ENCODE assay signal across 8 cellular contexts in the genomic region with DNA sequence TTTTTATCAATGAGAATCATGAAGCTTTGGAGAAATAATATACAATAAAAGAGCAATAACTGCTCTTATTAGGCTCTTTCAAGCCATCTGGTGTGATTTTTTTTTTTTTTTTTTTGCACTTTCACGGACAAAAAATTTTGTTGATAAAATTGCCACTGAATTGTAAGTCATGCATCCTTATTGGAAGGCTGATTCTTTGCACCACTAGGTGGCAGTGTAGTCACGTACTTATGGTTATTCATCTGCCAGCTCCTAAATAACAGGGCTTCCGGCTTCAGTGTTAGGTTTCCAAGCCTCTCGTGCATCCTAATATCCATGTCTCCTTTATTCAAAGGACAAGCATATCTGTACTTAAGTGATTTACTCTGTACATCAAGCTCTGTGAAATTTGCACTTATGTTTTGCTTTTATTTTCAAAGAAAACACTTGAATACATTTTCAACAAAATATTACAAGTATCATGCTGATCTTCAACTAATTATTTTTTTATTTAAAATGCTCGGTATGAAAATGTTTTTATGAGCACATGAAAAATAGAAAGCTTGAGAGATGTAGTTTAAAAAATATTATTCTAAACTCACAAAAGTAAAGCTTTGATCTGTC.
A peak's percentile ranks its signal among the peaks of the same experiment; 100 is the strongest.
DNase-seq lines count a peak whose midpoint lies in the region; ATAC-seq lines count a peak whose summit lies in the region.

No MANE protein-coding gene starts in this region.

- peak; percentile 89 for ATAC-seq in GM18499 (IDR thresholded peaks at IDR 0.05; ENCODE audit: insufficient read depth, unreplicated experiment)
- ATAC-seq in HG02852 (IDR thresholded peaks at IDR 0.05; ENCODE audit: unreplicated experiment): peak; percentile 87

- DNase-seq in AG08396 (ENCODE audit: low spot score) (peak; percentile 52), NCI-H1105 treated with DMSO at 0.1 percent for 48 hours (lab: John Stamatoyannopoulos, UW) (peak; percentile 79), SKM-1 (lab: John Stamatoyannopoulos, UW; ENCODE audit: unreplicated experiment) (peak; percentile 55), brain pericyte (ENCODE audit: low read depth, low spot score) (peak; percentile 7), iris pigment epithelial cell (ENCODE audit: low read depth) (peak; percentile 84)
- peak; percentile 10 to 21 for DNase-seq in stimulated activated CD4-positive, alpha-beta T cell treated with anti-CD3 and anti-CD28 coated beads, Interleukin-1b, Interleukin-23, amount 100 ng/mL, for 4 hours (ENCODE audit: low read depth in 2 of 2)

Comparison
In these comparisons a context has a peak if more than half of its experiments do, and no peak if none do; other contexts are left out.
1. Peak in every context shown above with its lines: DNase-seq and ATAC-seq.
2. DNase-seq: peak in every context shown above with its lines; median percentile 84 in iris pigment epithelial cell; 79 in NCI-H1105 treated with DMSO at 0.1 percent for 48 hours; 55 in SKM-1; 52 in AG08396; 16 in stimulated activated CD4-positive, alpha-beta T cell treated with anti-CD3 and anti-CD28 coated beads, Interleukin-1b, Interleukin-23, amount 100 ng/mL, for 4 hours; 7 in brain pericyte.